Comparison of ENCODE assay signal across 9 cellular contexts in genomic region chr4:83124079-83124780, GRCh38. TPM values are rescaled to one million over a fixed set of nuclear protein-coding genes. Genes with fewer than 3 reads are reported as not detected.
DNase-seq lines count a peak whose midpoint lies in the region; ATAC-seq and TF ChIP-seq lines count a peak whose summit lies in the region.
"Had no signal": no experiment of that assay in that cellular context is flagged by ENCODE, and none has a peak within 500 bp of the region (broad histone marks: within the 10 kb centered on the region; RNA-seq: fewer than 3 reads in every experiment).

No MANE protein-coding gene starts in this region.

- no peak overlapping the region for H3K27ac ChIP-seq in gastrocnemius medialis

- TF ChIP-seq POLR2A in GM18505 (IDR thresholded peaks at IDR 0.05; ENCODE audit: borderline replicate concordance, extremely low read depth, insufficient read depth, insufficient read length) (no peak), gastrocnemius medialis (IDR thresholded peaks at IDR 0.05) (no peak)

- no peak overlapping the region for H3K4me3 ChIP-seq in fibroblast of mammary gland (ENCODE audit: control insufficient read depth, low read depth, low read length)
- no peak overlapping the region for H3K4me3 ChIP-seq in gastrocnemius medialis

- DNase-seq in Ammon's horn (ENCODE audit: low spot score) (peak; percentile 57), M059J (ENCODE audit: low read depth) (peak; percentile 35), fibroblast of mammary gland (ENCODE audit: low read depth) (peak; percentile 21), NCI-H2107 treated with DMSO at 0.1 percent for 48 hours (lab: John Stamatoyannopoulos, UW; ENCODE audit: unreplicated experiment) (no peak), gastrocnemius medialis (no peak)
- DNase-seq: foreskin melanocyte had no signal

- no peaks in the 10 kb centered on the region for H3K36me3 ChIP-seq in gastrocnemius medialis

- in situ Hi-C loops in gastrocnemius medialis (cut with MboI; ENCODE audit: low sequenced_read_pairs in 4 of 4): no loop called here

- intact Hi-C loops in gastrocnemius medialis (cut with DNase I; ENCODE audit: low total_unique reads): no loop called here

- no peaks in the 10 kb centered on the region for H3K4me1 ChIP-seq in gastrocnemius medialis

- peak; percentile 73 for ATAC-seq in GM19452 (IDR thresholded peaks at IDR 0.05; ENCODE audit: unreplicated experiment)
- no peak for ATAC-seq in HG02798 (IDR thresholded peaks at IDR 0.05; ENCODE audit: poor library complexity, unreplicated experiment)
- no peak for ATAC-seq in GM18505 (IDR thresholded peaks at IDR 0.05; ENCODE audit: unreplicated experiment)
- ATAC-seq in gastrocnemius medialis: no peak

- TF ChIP-seq CTCF in fibroblast of mammary gland (conservative IDR thresholded peaks at IDR 0.05; ENCODE audit: control insufficient read depth, insufficient read depth, low read depth, low read length) (no peak), gastrocnemius medialis (IDR thresholded peaks at IDR 0.05 in 4 of 5, conservative IDR thresholded peaks at IDR 0.05 in 1 of 5) (no peak)

- no peaks in the 10 kb centered on the region for H3K9me3 ChIP-seq in gastrocnemius medialis

- H3K27me3 ChIP-seq in gastrocnemius medialis: no peaks in the 10 kb centered on the region

RNA-seq across cellular contexts. Expression of gene PLAC8, which starts 9.7 kb away (rescaled TPM):
- 122 and 240 TPM in 2 replicates for total RNA-seq in M059J (2014; rRNA removed; shearing (Covaris generic))
- 1 to 10 TPM in 1 of 4 donors, under 1 TPM in 2, not detected in 1; 0.23 to 1.1 (median 0.53) TPM for total RNA-seq in gastrocnemius medialis

Comparison
In these comparisons a context has a peak if more than half of its experiments do, and no peak if none do; other contexts are left out.
1. DNase-seq: peak in Ammon's horn (single experiment), M059J (single experiment) and fibroblast of mammary gland (single experiment); none in NCI-H2107 treated with DMSO at 0.1 percent for 48 hours (single experiment) and gastrocnemius medialis (0 of 2).
2. RNA of gene PLAC8, which starts 9.7 kb away (total RNA-seq): 122 to 240 TPM in M059J; 0.23 to 1.1 TPM in gastrocnemius medialis; every median in the first group is over 10 times any median in the second.